6 cellular contexts compared by ENCODE assay signal in the genomic region with DNA sequence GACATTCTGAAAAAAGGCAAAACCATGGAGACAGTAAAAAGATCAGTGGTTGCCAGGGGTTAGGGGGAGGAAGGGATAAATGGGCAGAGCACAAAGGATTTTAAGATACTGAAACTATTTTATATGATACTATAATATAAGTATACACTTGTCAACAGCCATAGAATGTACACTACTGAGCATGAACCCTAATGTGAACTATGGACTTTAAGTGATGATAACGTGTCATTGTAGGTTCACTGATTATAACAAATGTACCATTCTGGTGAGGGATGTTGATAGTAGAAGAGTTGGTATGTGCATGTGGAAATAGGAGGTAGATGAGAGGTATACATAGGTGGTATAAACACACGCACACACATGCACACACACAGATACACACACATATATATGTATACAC.
"Had no signal": no experiment of that assay in that cellular context is flagged by ENCODE, and none has a peak within 500 bp of the region (broad histone marks: within the 10 kb centered on the region; RNA-seq: fewer than 3 reads in every experiment).

No MANE protein-coding gene starts in this region.

- DNase-seq: GDM1, GF-D8 had no signal

- ATAC-seq: GM12878 had no signal

- FAIRE-seq: GM12878, GM12891, GM18507, GM19239 had no signal

- H3K4me3 ChIP-seq: GM12878 had no signal
